ENCODE assay signal across 1 cellular context in the genomic region with DNA sequence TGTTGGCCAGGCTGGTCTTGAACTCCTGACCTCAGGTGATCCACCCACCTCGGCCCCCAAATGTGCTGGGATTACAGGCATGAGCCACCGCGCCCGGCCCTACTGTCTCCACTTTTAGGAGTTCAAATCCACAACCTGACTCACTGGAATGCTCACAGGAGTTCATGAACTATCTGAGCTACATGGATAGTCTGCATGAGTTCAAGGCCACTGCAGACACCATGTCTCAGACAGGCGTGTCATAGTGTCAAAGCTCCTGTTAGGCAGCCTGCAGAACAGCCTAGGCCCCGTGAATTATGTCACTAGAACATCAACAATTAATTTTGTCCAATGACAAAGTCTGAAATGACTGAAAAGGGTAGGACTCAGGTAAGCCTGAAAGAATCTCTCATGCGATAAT.
TF ChIP-seq lines count a peak whose summit lies in the region.

No MANE protein-coding gene starts in this region.

TF ChIP-seq in HepG2, 621 proteins besides CTCF, POLR2A, EP300 and RAD21:
- no peak for TF ChIP-seq TBX3 (IDR thresholded peaks at IDR 0.05; ENCODE audit: borderline replicate concordance)
- peak; percentile 64 for TF ChIP-seq SKI (IDR thresholded peaks at IDR 0.05; ENCODE audit: partially characterized antibody)
- no peak for TF ChIP-seq RFX3 (CRISPR knock-in tag; IDR thresholded peaks at IDR 0.05)
- TF ChIP-seq ZNF205 (CRISPR knock-in tag; IDR thresholded peaks at IDR 0.05): no peak
- TF ChIP-seq RARA (CRISPR knock-in tag; IDR thresholded peaks at IDR 0.05): peak; percentile 90
- no peak for TF ChIP-seq TAF1 (CRISPR knock-in tag; IDR thresholded peaks at IDR 0.05)
- no peak for TF ChIP-seq ZNF777 (CRISPR knock-in tag; IDR thresholded peaks at IDR 0.05)
- TF ChIP-seq, protein P1, sequence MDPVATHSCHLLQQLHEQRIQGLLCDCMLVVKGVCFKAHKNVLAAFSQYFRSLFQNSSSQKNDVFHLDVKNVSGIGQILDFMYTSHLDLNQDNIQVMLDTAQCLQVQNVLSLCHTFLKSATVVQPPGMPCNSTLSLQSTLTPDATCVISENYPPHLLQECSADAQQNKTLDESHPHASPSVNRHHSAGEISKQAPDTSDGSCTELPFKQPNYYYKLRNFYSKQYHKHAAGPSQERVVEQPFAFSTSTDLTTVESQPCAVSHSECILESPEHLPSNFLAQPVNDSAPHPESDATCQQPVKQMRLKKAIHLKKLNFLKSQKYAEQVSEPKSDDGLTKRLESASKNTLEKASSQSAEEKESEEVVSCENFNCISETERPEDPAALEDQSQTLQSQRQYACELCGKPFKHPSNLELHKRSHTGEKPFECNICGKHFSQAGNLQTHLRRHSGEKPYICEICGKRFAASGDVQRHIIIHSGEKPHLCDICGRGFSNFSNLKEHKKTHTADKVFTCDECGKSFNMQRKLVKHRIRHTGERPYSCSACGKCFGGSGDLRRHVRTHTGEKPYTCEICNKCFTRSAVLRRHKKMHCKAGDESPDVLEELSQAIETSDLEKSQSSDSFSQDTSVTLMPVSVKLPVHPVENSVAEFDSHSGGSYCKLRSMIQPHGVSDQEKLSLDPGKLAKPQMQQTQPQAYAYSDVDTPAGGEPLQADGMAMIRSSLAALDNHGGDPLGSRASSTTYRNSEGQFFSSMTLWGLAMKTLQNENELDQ (CRISPR knock-in tag; IDR thresholded peaks at IDR 0.05; ENCODE audit: borderline replicate concordance): no peak
- TF ChIP-seq HNF4G (IDR thresholded peaks at IDR 0.05; ENCODE audit: borderline replicate concordance, low read depth, low read length): no peak
- no peak for TF ChIP-seq HNF4G (CRISPR knock-in tag; IDR thresholded peaks at IDR 0.05; ENCODE audit: borderline replicate concordance, low read depth)
- peak; percentile 38; the same call in 1 of the 2 replicates for TF ChIP-seq RXRA (CRISPR knock-in tag; IDR thresholded peaks at IDR 0.05)
- TF ChIP-seq HHEX (CRISPR knock-in tag; IDR thresholded peaks at IDR 0.05): no peak
- 0 out of 2 replicates have a peak, but pooled peaks have one; percentile 19 for TF ChIP-seq FOSL2 (CRISPR knock-in tag; IDR thresholded peaks at IDR 0.05)
- TF ChIP-seq, protein P2, sequence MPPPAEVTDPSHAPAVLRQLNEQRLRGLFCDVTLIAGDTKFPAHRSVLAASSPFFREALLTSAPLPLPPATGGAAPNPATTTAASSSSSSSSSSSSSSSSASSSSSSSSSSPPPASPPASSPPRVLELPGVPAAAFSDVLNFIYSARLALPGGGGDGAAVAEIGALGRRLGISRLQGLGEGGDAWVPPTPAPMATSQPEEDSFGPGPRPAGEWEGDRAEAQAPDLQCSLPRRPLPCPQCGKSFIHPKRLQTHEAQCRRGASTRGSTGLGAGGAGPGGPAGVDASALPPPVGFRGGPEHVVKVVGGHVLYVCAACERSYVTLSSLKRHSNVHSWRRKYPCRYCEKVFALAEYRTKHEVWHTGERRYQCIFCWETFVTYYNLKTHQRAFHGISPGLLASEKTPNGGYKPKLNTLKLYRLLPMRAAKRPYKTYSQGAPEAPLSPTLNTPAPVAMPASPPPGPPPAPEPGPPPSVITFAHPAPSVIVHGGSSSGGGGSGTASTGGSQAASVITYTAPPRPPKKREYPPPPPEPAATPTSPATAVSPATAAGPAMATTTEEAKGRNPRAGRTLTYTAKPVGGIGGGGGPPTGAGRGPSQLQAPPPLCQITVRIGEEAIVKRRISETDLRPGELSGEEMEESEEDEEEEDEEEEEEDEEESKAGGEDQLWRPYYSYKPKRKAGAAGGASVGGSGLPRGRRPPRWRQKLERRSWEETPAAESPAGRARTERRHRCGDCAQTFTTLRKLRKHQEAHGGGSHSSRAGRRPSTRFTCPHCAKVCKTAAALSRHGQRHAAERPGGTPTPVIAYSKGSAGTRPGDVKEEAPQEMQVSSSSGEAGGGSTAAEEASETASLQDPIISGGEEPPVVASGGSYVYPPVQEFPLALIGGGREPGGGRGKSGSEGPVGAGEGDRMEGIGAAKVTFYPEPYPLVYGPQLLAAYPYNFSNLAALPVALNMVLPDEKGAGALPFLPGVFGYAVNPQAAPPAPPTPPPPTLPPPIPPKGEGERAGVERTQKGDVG (CRISPR knock-in tag; IDR thresholded peaks at IDR 0.05; ENCODE audit: borderline replicate concordance): no peak
TF ChIP-seq in HepG2: peak in this region for 4.
